In genomic region chr1:8371372-8371991, GRCh38 we compare ENCODE assay signal across 9 cellular contexts. TPM values are rescaled to one million over a fixed set of nuclear protein-coding genes. Genes with fewer than 3 reads are reported as not detected.
A peak's percentile ranks its signal among the peaks of the same experiment; 100 is the strongest.
DNase-seq lines count a peak whose midpoint lies in the region; ATAC-seq, FAIRE-seq and TF ChIP-seq lines count a peak whose summit lies in the region.
"Had no signal": no experiment of that assay in that cellular context is flagged by ENCODE, and none has a peak within 500 bp of the region (broad histone marks: within the 10 kb centered on the region; RNA-seq: fewer than 3 reads in every experiment).

No MANE protein-coding gene starts in this region.

- peaks cover 37% of the 10 kb centered on the region for H3K79me2 ChIP-seq in HepG2 (ENCODE audit: insufficient read depth, low read length)

- no peak for TF ChIP-seq EP300 in HepG2 (IDR thresholded peaks at IDR 0.05; ENCODE audit: low read depth in 2 of 2, low read length in 2 of 2)
- no peak for TF ChIP-seq EP300 in HepG2 (CRISPR knock-in tag; IDR thresholded peaks at IDR 0.05; ENCODE audit: borderline replicate concordance)

- BruUV-seq in HepG2 (replicated peaks; lab: Mats Ljungman, UMichigan) = no TSS peak

- DNase-seq in HepG2 (ENCODE audit: low spot score) (no peak), heart left ventricle (peak in 1 of 5 donors; percentile 20), posterior vena cava (ENCODE audit: low spot score) (peak; percentile 60), GM12891 (ENCODE audit: insufficient read length, low spot score) (no peak), T-cell (no peak), mucosa of descending colon (no peak)
- no peak for DNase-seq in stimulated activated naive CD8-positive, alpha-beta T cell treated with anti-CD3 and anti-CD28 coated beads, Interleukin-15, amount 100 ng/mL, for 72 hours
- DNase-seq: NCI-H1436 treated with DMSO at 0.1 percent for 48 hours had no signal

- no peak overlapping the region for H3K4me3 Mint-ChIP-seq in T-cell
- no peak overlapping the region for H3K4me3 Mint-ChIP-seq in stimulated activated naive CD8-positive, alpha-beta T cell treated with anti-CD3 and anti-CD28 coated beads, Interleukin-15, amount 100 ng/mL, for 72 hours

- H3K9ac ChIP-seq in liver (ENCODE audit: low read depth in 1 of 2, low read length in 2 of 2) (no peak overlapping the region), HepG2 (ENCODE audit: insufficient read depth, low read depth, low read length) (no peak overlapping the region)

- peaks cover 62% of the 10 kb centered on the region for H4K20me1 ChIP-seq in HepG2 (ENCODE audit: insufficient read depth, low read length)

- intact Hi-C loops in HepG2 (cut with micrococcal nuclease; ENCODE audit: unreplicated experiment) = loop anchor here (10.0 kb wide), 1 partner anchor 333 kb away; no protein-coding TSS in a partner anchor
- intact Hi-C loops in heart left ventricle (cut with DNase I) = loop anchor here in 7 of 10 donors (2.0 to 10.0 kb wide), 6 partner anchors 36 to 156 kb away; no protein-coding TSS in a partner anchor
- intact Hi-C loops in posterior vena cava (cut with DNase I) = loop anchor here in 1 of 2 donors (5.0 kb wide), 1 partner anchor 36 kb away; no protein-coding TSS in a partner anchor
- intact Hi-C loops in mucosa of descending colon (cut with DNase I, micrococcal nuclease) = no loop called here

- peaks cover 8% of the 10 kb centered on the region for H3K36me3 Mint-ChIP-seq in T-cell

- POLR2A ChIA-PET in HepG2 (lab: Yijun Ruan, JAX) (no interaction called here), T-cell (lab: Charles Lee) (no interaction called here)

- peaks cover 68 to 81% (median 69%) of the 10 kb centered on the region in 3 donors for H3K4me1 Mint-ChIP-seq in T-cell
- peaks cover 45% of the 10 kb centered on the region for H3K4me1 Mint-ChIP-seq in stimulated activated naive CD8-positive, alpha-beta T cell treated with anti-CD3 and anti-CD28 coated beads, Interleukin-15, amount 100 ng/mL, for 72 hours

- H3K36me3 ChIP-seq in liver (ENCODE audit: control insufficient read depth in 4 of 4, insufficient read depth in 3 of 4, low read depth in 1 of 4, low read length in 3 of 4) = peaks cover 0 to 5% (median under 1%) of the 10 kb centered on the region in 4 donors
- H3K36me3 ChIP-seq in HepG2 (replicated peaks in 1 of 2; ENCODE audit: control insufficient read depth in 1 of 2, insufficient read depth in 2 of 2, low read length in 2 of 2) = peaks cover 25 to 56% of the 10 kb centered on the region in 2 experiments
- H3K36me3 ChIP-seq in heart left ventricle = peaks cover 0 to 29% (median 0%) of the 10 kb centered on the region in 9 donors
- no peaks in the 10 kb centered on the region for H3K36me3 ChIP-seq in mucosa of descending colon (ENCODE audit: low read depth)

- H3K27ac ChIP-seq in liver (ENCODE audit: low read depth in 1 of 2, low read length in 2 of 2) (peak overlapping the region; percentile 22 to 55), HepG2 (ENCODE audit: extremely low read length, insufficient read depth, low read length) (no peak overlapping the region), heart left ventricle (peak overlapping the region; percentile 74 to 97 (median 87))

- ATAC-seq in HepG2 = no peak; the same call in 2 of the 3 replicates
- peak in 3 of 4 donors; percentile 3 to 8 (median 5) for ATAC-seq in heart left ventricle
- ATAC-seq in T-cell (replicated peaks in 1 of 4) = no peak
- ATAC-seq in stimulated activated naive CD8-positive, alpha-beta T cell treated with anti-CD3 and anti-CD28 coated beads, Interleukin-15, amount 100 ng/mL, for 72 hours = no peak
- ATAC-seq in mucosa of descending colon = no peak

- no peak for TF ChIP-seq POLR2A in HepG2 (IDR thresholded peaks at IDR 0.05; ENCODE audit: insufficient read depth in 1 of 2, low read depth in 2 of 2, low read length in 2 of 2)
- TF ChIP-seq POLR2A in heart left ventricle (IDR thresholded peaks at IDR 0.05) = no peak
- no peak for TF ChIP-seq POLR2A in GM12891 (IDR thresholded peaks at IDR 0.05; ENCODE audit: low read depth, low read length)

- in situ Hi-C loops in HepG2 (cut with HindIII; ENCODE audit: extremely low pct_ligation_motif_present, low pct_unique_long_range_greater_than_20kb) = no loop called here

- H3K9me3 ChIP-seq in liver (ENCODE audit: control insufficient read depth in 4 of 4, low read length in 3 of 4) (no peaks in the 10 kb centered on the region), HepG2 (ENCODE audit: low read length) (no peaks in the 10 kb centered on the region), heart left ventricle (no peaks in the 10 kb centered on the region), mucosa of descending colon (no peaks in the 10 kb centered on the region)

- H3K4me2 ChIP-seq in HepG2 (ENCODE audit: low read depth, low read length) = no peak overlapping the region

- no peaks in the 10 kb centered on the region for H3K27me3 Mint-ChIP-seq in T-cell
- H3K27me3 Mint-ChIP-seq in stimulated activated naive CD8-positive, alpha-beta T cell treated with anti-CD3 and anti-CD28 coated beads, Interleukin-15, amount 100 ng/mL, for 72 hours = no peaks in the 10 kb centered on the region

- no peak for TF ChIP-seq RAD21 in liver (IDR thresholded peaks at IDR 0.05)
- no peak for TF ChIP-seq RAD21 in HepG2 (CRISPR knock-in tag; IDR thresholded peaks at IDR 0.05)

- no peaks in the 10 kb centered on the region for H3K27me3 ChIP-seq in liver (ENCODE audit: control insufficient read depth in 4 of 4, insufficient read depth in 4 of 4, low read length in 3 of 4)
- H3K27me3 ChIP-seq in HepG2 (ENCODE audit: control insufficient read depth in 1 of 2, insufficient read depth in 2 of 2, low read length in 2 of 2) = no peaks in the 10 kb centered on the region
- no peaks in the 10 kb centered on the region for H3K27me3 ChIP-seq in heart left ventricle

- H3K4me3 ChIP-seq in liver (ENCODE audit: low read depth in 1 of 3, low read length in 3 of 3) (no peak overlapping the region), HepG2 (replicated peaks in 1 of 3; ENCODE audit: insufficient read depth in 1 of 3, low read depth in 2 of 3, low read length in 3 of 3) (no peak overlapping the region), heart left ventricle (peak overlapping the region in 1 of 12 donors; percentile 8), mucosa of descending colon (no peak overlapping the region)

- H3K4me1 ChIP-seq in liver (ENCODE audit: control insufficient read depth in 4 of 4, insufficient read depth in 4 of 4, low read length in 3 of 4) (peaks cover 29 to 73% (median 64%) of the 10 kb centered on the region in 4 donors), HepG2 (ENCODE audit: insufficient read depth, low read length) (peaks cover 48% of the 10 kb centered on the region), heart left ventricle (peaks cover 19 to 96% (median 80%) of the 10 kb centered on the region in 12 donors), mucosa of descending colon (ENCODE audit: low read depth) (peaks cover 11% of the 10 kb centered on the region)

- FAIRE-seq in HepG2 (lab: Jason Lieb, UNC) (no peak), GM12891 (lab: Jason Lieb, UNC) (no peak)

- WGBS in liver = 82% methylated on average over 9 of the region's 9 CpGs
- 83% methylated on average over 6 of the region's 9 CpGs for WGBS in HepG2 (ENCODE audit: low lambda C conversion rate)
- 43 to 66% (median 61%) methylated on average over 8 to 9 of the region's 9 CpGs for WGBS in heart left ventricle, 4 donors

- no peaks in the 10 kb centered on the region for H3K9me3 Mint-ChIP-seq in T-cell
- H3K9me3 Mint-ChIP-seq in stimulated activated naive CD8-positive, alpha-beta T cell treated with anti-CD3 and anti-CD28 coated beads, Interleukin-15, amount 100 ng/mL, for 72 hours = no peaks in the 10 kb centered on the region

- TF ChIP-seq CTCF in liver (IDR thresholded peaks at IDR 0.05; ENCODE audit: low read depth, low read length, missing input control) = no peak
- no peak for TF ChIP-seq CTCF in HepG2 (CRISPR knock-in tag; IDR thresholded peaks at IDR 0.05)
- TF ChIP-seq CTCF in heart left ventricle (IDR thresholded peaks at IDR 0.05) = no peak
- no peak for TF ChIP-seq CTCF in mucosa of descending colon (IDR thresholded peaks at IDR 0.05)

- CTCF ChIA-PET in HepG2 (lab: Yijun Ruan, JAX; ENCODE audit: low intra/inter-chr PET ratio, low total read pairs) (no interaction called here), T-cell (lab: Charles Lee) (no interaction called here)

- no peak overlapping the region for H2AFZ ChIP-seq in HepG2 (ENCODE audit: low read length)

- peak overlapping the region in 1 of 2 donors; percentile 25 for H3K27ac Mint-ChIP-seq in T-cell
- no peak overlapping the region for H3K27ac Mint-ChIP-seq in stimulated activated naive CD8-positive, alpha-beta T cell treated with anti-CD3 and anti-CD28 coated beads, Interleukin-15, amount 100 ng/mL, for 72 hours

RNA-seq across cellular contexts. Expression of gene SLC45A1, which starts 53.6 kb away (rescaled TPM):
- under 1 TPM in 1 of 2 donors, not detected in 1; 0.08 TPM for total RNA-seq in liver
- under 1 TPM; 0.14 to 0.29 TPM for polyA plus RNA-seq in liver
- not detected in 2 replicates for total RNA-seq in HepG2 (2016; rRNA removed; fragmentation: Illumina TruSeq; extraction: Trizol)
- total RNA-seq in HepG2 (2016; cell fraction: cytosol; rRNA removed; fragmentation: Illumina TruSeq; extraction: Trizol; ENCODE audit: low read depth) = not detected in 2 replicates
- total RNA-seq in HepG2 (2016; cell fraction: insoluble cytoplasmic fraction; rRNA removed; fragmentation: Illumina TruSeq; extraction: Trizol) = not detected in 2 replicates
- total RNA-seq in HepG2 (2016; cell fraction: membrane; rRNA removed; fragmentation: Illumina TruSeq; extraction: Trizol) = not detected in 2 replicates
- total RNA-seq in HepG2 (2016; cell fraction: nucleus; rRNA removed; fragmentation: Illumina TruSeq; extraction: Trizol) = not detected in 2 replicates
- 0.05 TPM in 1 of 2 replicates, not detected in the other for polyA plus RNA-seq in HepG2 (2011; rRNA removed)
- polyA plus RNA-seq in HepG2 (2011; cell fraction: cytosol; rRNA removed) = 0.03 TPM in 1 of 2 replicates, not detected in the other
- 0.09 TPM in 1 of 2 replicates, not detected in the other for polyA plus RNA-seq in HepG2 (2011; cell fraction: nucleus; rRNA removed)
- not detected in 2 replicates for polyA plus RNA-seq in HepG2 (2012)
- polyA plus RNA-seq in HepG2 (2016; cell fraction: cytosol; fragmentation: Illumina TruSeq; extraction: Trizol; ENCODE audit: low read depth) = not detected in 2 replicates
- polyA plus RNA-seq in HepG2 (2016; cell fraction: insoluble cytoplasmic fraction; fragmentation: Illumina TruSeq; extraction: Trizol; ENCODE audit: low read depth) = not detected in 2 replicates
- polyA plus RNA-seq in HepG2 (2016; cell fraction: membrane; fragmentation: Illumina TruSeq; extraction: Trizol; ENCODE audit: low read depth) = not detected in 2 replicates
- polyA plus RNA-seq in HepG2 (2016; cell fraction: nucleus; fragmentation: Illumina TruSeq; extraction: Trizol; ENCODE audit: insufficient read depth, low read depth) = not detected in 2 replicates
- not detected in 2 replicates for polyA minus RNA-seq in HepG2 (2011; rRNA and poly(A)+ RNA removed; ENCODE audit: low replicate concordance)
- not detected in 2 replicates for polyA minus RNA-seq in HepG2 (2011; cell fraction: cytosol; rRNA and poly(A)+ RNA removed)
- not detected in 2 replicates for polyA minus RNA-seq in HepG2 (2011; cell fraction: nucleus; rRNA and poly(A)+ RNA removed)
- total RNA-seq in heart left ventricle = 1 to 10 TPM in 7 of 9 donors, under 1 TPM in 2; 0.61 to 6.2 (median 1.6) TPM
- 1 to 10 TPM; 1.3 to 2.9 TPM for polyA plus RNA-seq in heart left ventricle
- total RNA-seq in posterior vena cava = 1 to 10 TPM; 3.6 to 5.6 TPM
- 0.08 TPM for polyA plus RNA-seq in GM12891 (2012; ENCODE audit: low read depth, missing spikeins)
- 1 to 10 TPM in 3 of 5 donors, under 1 TPM in 2; 0.58 to 1.4 (median 1.2) TPM for total RNA-seq in T-cell
- total RNA-seq in mucosa of descending colon = 1 to 10 TPM in 1 of 3 donors, under 1 TPM in 1, not detected in 1; 0.55 to 3.9 TPM

Comparison
In these comparisons a context has a peak if more than half of its experiments do, and no peak if none do; other contexts are left out.
1. ATAC-seq: peak in heart left ventricle (3 of 4); none in HepG2 (single experiment), T-cell (0 of 4), stimulated activated naive CD8-positive, alpha-beta T cell treated with anti-CD3 and anti-CD28 coated beads, Interleukin-15, amount 100 ng/mL, for 72 hours (single experiment) and mucosa of descending colon (single experiment).
2. intact Hi-C loops: an anchor here in HepG2 (10.0 kb wide) and heart left ventricle (2.0 to 10.0 kb wide); none called in mucosa of descending colon.